Comparison of ENCODE assay signal across 24 cellular contexts in the genomic region with DNA sequence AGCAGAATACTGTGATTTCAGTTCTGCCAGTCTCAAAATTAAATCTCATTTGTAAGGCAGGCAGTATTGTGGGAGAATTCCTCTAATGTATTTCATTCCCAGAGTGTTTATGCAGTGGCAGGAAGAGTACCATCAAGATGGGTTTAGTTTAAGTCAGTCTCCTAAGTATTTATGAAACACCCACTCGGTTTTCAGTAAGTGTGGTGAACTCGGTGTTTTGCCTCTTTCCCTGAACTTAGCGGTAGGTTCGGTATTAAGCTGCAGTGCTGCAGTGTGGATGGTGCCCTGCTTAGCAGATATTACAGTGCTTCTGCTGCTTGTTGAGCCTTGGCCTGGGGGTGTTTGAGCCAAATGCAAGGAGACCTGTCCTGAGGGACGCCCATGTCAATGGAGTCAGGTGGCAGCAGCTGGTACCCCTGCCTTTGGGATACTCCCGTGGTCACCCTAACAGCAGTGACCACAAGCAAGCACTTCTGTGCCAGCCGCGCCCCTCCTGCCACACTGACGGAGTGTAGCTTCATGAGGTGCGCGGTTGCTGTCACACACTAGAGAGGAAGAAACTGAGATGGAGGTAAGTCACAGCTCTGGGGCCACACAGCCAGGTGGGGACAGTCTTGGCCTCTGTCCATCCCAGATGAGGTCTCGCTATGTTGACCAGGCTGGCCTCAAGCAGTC.
"Had no signal": no experiment of that assay in that cellular context is flagged by ENCODE, and none has a peak within 500 bp of the region (broad histone marks: within the 10 kb centered on the region; RNA-seq: fewer than 3 reads in every experiment).

No MANE protein-coding gene starts in this region.

- H3K27me3 Mint-ChIP-seq: activated CD4-positive, alpha-beta T cell treated with anti-CD3 and anti-CD28 coated beads for 36 hours; activated CD8-positive, alpha-beta memory T cell treated with anti-CD3 and anti-CD28 coated beads, Interleukin-2, amount 10 ng/mL, durations not matched to agents 7 days and 5 days; activated naive CD4-positive, alpha-beta T cell treated with anti-CD3 and anti-CD28 coated beads, Interleukin-2, amount 50 U/mL, for 24 hours; activated naive CD8-positive, alpha-beta T cell treated with anti-CD3 and anti-CD28 coated beads, Interleukin-2, amount 50 U/mL, for 24 hours; effector memory CD8-positive, alpha-beta T cell; memory B cell had no signal

- H3K27me3 ChIP-seq: gastroesophageal sphincter, upper lobe of left lung had no signal

- H3K4me1 Mint-ChIP-seq: activated CD4-positive, alpha-beta T cell treated with anti-CD3 and anti-CD28 coated beads for 36 hours; activated CD8-positive, alpha-beta memory T cell treated with anti-CD3 and anti-CD28 coated beads, Interleukin-2, amount 10 ng/mL, durations not matched to agents 7 days and 5 days; activated naive CD4-positive, alpha-beta T cell treated with anti-CD3 and anti-CD28 coated beads, Interleukin-2, amount 50 U/mL, for 24 hours; activated naive CD8-positive, alpha-beta T cell treated with anti-CD3 and anti-CD28 coated beads, Interleukin-2, amount 50 U/mL, for 24 hours; immature natural killer cell; memory B cell; natural killer cell; WTC11 had no signal

- H3K4me3 ChIP-seq: coronary artery, gastroesophageal sphincter, upper lobe of left lung had no signal

- H3K9me3 Mint-ChIP-seq: activated naive CD4-positive, alpha-beta T cell treated with anti-CD3 and anti-CD28 coated beads, Interleukin-2, amount 50 U/mL, for 24 hours; activated naive CD8-positive, alpha-beta T cell treated with anti-CD3 and anti-CD28 coated beads, Interleukin-2, amount 50 U/mL, for 24 hours; activated T-helper 2 cell treated with anti-CD3 and anti-CD28 coated beads, Interferon-gamma antibody, Interleukin-2, Interleukin-4, amounts not matched to agents 10 μg/mL and 5 μg/mL and 100 μg/mL, durations not matched to agents 14 hours and 24 hours and 36 hours; effector memory CD8-positive, alpha-beta T cell; immature natural killer cell; memory B cell; natural killer cell had no signal

- ATAC-seq: activated CD4-positive, alpha-beta T cell treated with anti-CD3 and anti-CD28 coated beads for 36 hours; activated CD8-positive, alpha-beta memory T cell treated with anti-CD3 and anti-CD28 coated beads, Interleukin-2, amount 10 ng/mL, durations not matched to agents 7 days and 5 days; activated CD8-positive, alpha-beta T cell treated with anti-CD3 and anti-CD28 coated beads, Interleukin-2, amount 10 ng/mL, durations not matched to agents 7 days and 5 days; activated naive CD8-positive, alpha-beta T cell treated with anti-CD3 and anti-CD28 coated beads, Interleukin-2, amount 50 U/mL, for 24 hours; effector memory CD8-positive, alpha-beta T cell; gastroesophageal sphincter; natural killer cell; right cardiac atrium; stimulated activated naive CD8-positive, alpha-beta T cell treated with anti-CD3 and anti-CD28 coated beads, Interleukin-15, Interleukin-2, amounts not matched to agents 100 U/mL and 50 U/mL, for 24 hours; WTC11 had no signal

- H3K27ac ChIP-seq: coronary artery had no signal

- H3K27ac Mint-ChIP-seq: activated CD4-positive, alpha-beta T cell treated with anti-CD3 and anti-CD28 coated beads for 36 hours; activated CD8-positive, alpha-beta memory T cell treated with anti-CD3 and anti-CD28 coated beads, Interleukin-2, amount 10 ng/mL, durations not matched to agents 7 days and 5 days; activated CD8-positive, alpha-beta T cell treated with anti-CD3 and anti-CD28 coated beads, Interleukin-2, amount 10 ng/mL, durations not matched to agents 7 days and 5 days; activated naive CD4-positive, alpha-beta T cell treated with anti-CD3 and anti-CD28 coated beads, Interleukin-2, amount 50 U/mL, for 24 hours; activated naive CD8-positive, alpha-beta T cell treated with anti-CD3 and anti-CD28 coated beads, Interleukin-2, amount 50 U/mL, for 24 hours; activated T-helper 2 cell treated with anti-CD3 and anti-CD28 coated beads, Interferon-gamma antibody, Interleukin-2, Interleukin-4, amounts not matched to agents 10 μg/mL and 5 μg/mL and 100 μg/mL, durations not matched to agents 14 hours and 24 hours and 36 hours; immature natural killer cell; memory B cell; natural killer cell; WTC11 had no signal

- H3K4me3 Mint-ChIP-seq: activated CD4-positive, alpha-beta T cell treated with anti-CD3 and anti-CD28 coated beads for 36 hours; activated CD8-positive, alpha-beta memory T cell treated with anti-CD3 and anti-CD28 coated beads, Interleukin-2, amount 10 ng/mL, durations not matched to agents 7 days and 5 days; activated CD8-positive, alpha-beta T cell treated with anti-CD3 and anti-CD28 coated beads, Interleukin-2, amount 10 ng/mL, durations not matched to agents 7 days and 5 days; activated naive CD4-positive, alpha-beta T cell treated with anti-CD3 and anti-CD28 coated beads, Interleukin-2, amount 50 U/mL, for 24 hours; activated naive CD8-positive, alpha-beta T cell treated with anti-CD3 and anti-CD28 coated beads, Interleukin-2, amount 50 U/mL, for 24 hours; effector memory CD8-positive, alpha-beta T cell; immature natural killer cell; memory B cell; natural killer cell; WTC11 had no signal

- DNase-seq: activated CD4-positive, alpha-beta T cell treated with anti-CD3 and anti-CD28 coated beads for 36 hours; activated CD8-positive, alpha-beta memory T cell treated with anti-CD3 and anti-CD28 coated beads, Interleukin-2, amount 10 ng/mL, durations not matched to agents 7 days and 5 days; activated CD8-positive, alpha-beta T cell treated with anti-CD3 and anti-CD28 coated beads, Interleukin-2, amount 10 ng/mL, durations not matched to agents 7 days and 5 days; activated naive CD8-positive, alpha-beta T cell treated with anti-CD3 and anti-CD28 coated beads, Interleukin-2, amount 50 U/mL, for 24 hours; activated T-cell treated with anti-CD3 and anti-CD28 coated beads, Interleukin-2, amount 50 U/mL, for 48 hours; amygdala; cerebellar nuclear complex; effector memory CD8-positive, alpha-beta T cell; erythroblast; immature natural killer cell; kidney; natural killer cell; right cardiac atrium; stimulated activated CD4-positive, alpha-beta T cell treated with anti-CD3 and anti-CD28 coated beads, Interleukin-12 subunit alpha, Interleukin-12 subunit beta, amount 100 ng/mL, for 4 hours; stimulated activated CD4-positive, alpha-beta T cell treated with anti-CD3 and anti-CD28 coated beads, Interleukin-4, amount 100 ng/mL, for 1 hour; stimulated activated naive CD8-positive, alpha-beta T cell treated with anti-CD3 and anti-CD28 coated beads, Interleukin-15, Interleukin-2, amounts not matched to agents 100 U/mL and 50 U/mL, for 24 hours; T-helper 2 cell; upper lobe of left lung had no signal

- H3K9me3 ChIP-seq: gastroesophageal sphincter, upper lobe of left lung had no signal
